ENCODE assay signal across 8 cellular contexts in genomic region chr10:43648392-43649148, GRCh38. TPM values are rescaled to one million over a fixed set of nuclear protein-coding genes. Genes with fewer than 3 reads are reported as not detected.
A peak's percentile ranks its signal among the peaks of the same experiment; 100 is the strongest.
DNase-seq lines count a peak whose midpoint lies in the region; ATAC-seq and TF ChIP-seq lines count a peak whose summit lies in the region.

A gene with protein sequence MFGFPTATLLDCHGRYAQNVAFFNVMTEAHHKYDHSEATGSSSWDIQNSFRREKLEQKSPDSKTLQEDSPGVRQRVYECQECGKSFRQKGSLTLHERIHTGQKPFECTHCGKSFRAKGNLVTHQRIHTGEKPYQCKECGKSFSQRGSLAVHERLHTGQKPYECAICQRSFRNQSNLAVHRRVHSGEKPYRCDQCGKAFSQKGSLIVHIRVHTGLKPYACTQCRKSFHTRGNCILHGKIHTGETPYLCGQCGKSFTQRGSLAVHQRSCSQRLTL (minus strand): TSS chr10:43648881. CDS start chr10:43646133, 2,748 bp downstream.

- DNase-seq in AG09319 (ENCODE audit: extremely low read depth, low read depth) = peak; percentile 65
- peak; percentile 11 to 82 for DNase-seq in NCI-H446 (lab: John Stamatoyannopoulos, UW)
- DNase-seq in activated CD4-positive, alpha-beta T cell treated with anti-CD3 and anti-CD28 coated beads, Interleukin-2, amount 10 ng/mL, durations not matched to agents 7 days and 5 days = peak; percentile 82
- peak; percentile 83 for DNase-seq in coronary artery (ENCODE audit: low spot score)
- DNase-seq in left lobe of liver (ENCODE audit: low spot score) = peak; percentile 91
- DNase-seq in stimulated activated CD4-positive, alpha-beta T cell treated with anti-CD3 and anti-CD28 coated beads, Interleukin-1b, Interleukin-23, amount 100 ng/mL, for 48 hours = peak; percentile 81

- ATAC-seq in GM18873 (IDR thresholded peaks at IDR 0.05; ENCODE audit: low FRiP score, unreplicated experiment) (peak; percentile 98), HG03108 (IDR thresholded peaks at IDR 0.05; ENCODE audit: unreplicated experiment) (peak; percentile 99), left lobe of liver (peak; percentile 98)

- TF ChIP-seq CTCF in AG09319 (IDR thresholded peaks at IDR 0.05; ENCODE audit: low read depth, low read length) (no peak), coronary artery (IDR thresholded peaks at IDR 0.05) (no peak)

- peak within 1 kb of the TSS; percentile 98 for H3K4me3 ChIP-seq in coronary artery

- H3K27me3 Mint-ChIP-seq in activated CD4-positive, alpha-beta T cell treated with anti-CD3 and anti-CD28 coated beads, Interleukin-2, amount 10 ng/mL, durations not matched to agents 7 days and 5 days = peaks cover 4% of the 10 kb centered on the region

- peak within 1 kb of the TSS; percentile 80 for H3K4me3 Mint-ChIP-seq in activated CD4-positive, alpha-beta T cell treated with anti-CD3 and anti-CD28 coated beads, Interleukin-2, amount 10 ng/mL, durations not matched to agents 7 days and 5 days

- POLR2A ChIA-PET in activated CD4-positive, alpha-beta T cell treated with anti-CD3 and anti-CD28 coated beads, Interleukin-2, amount 10 ng/mL, durations not matched to agents 7 days and 5 days (lab: Charles Lee) = interaction anchor here (0.6 kb wide), 1 partner anchor 238 kb away, joined by 3 read pairs; no protein-coding TSS in a partner anchor

- CTCF ChIA-PET in activated CD4-positive, alpha-beta T cell treated with anti-CD3 and anti-CD28 coated beads, Interleukin-2, amount 10 ng/mL, durations not matched to agents 7 days and 5 days (lab: Charles Lee) = interaction anchor here (1.1 to 2.3 kb wide), 3 partner anchors 12 to 42 kb away, joined by 3 to 8 read pairs (median 3); no protein-coding TSS in a partner anchor

- peak within 1 kb of the TSS; percentile 59 to 85 for H3K27ac ChIP-seq in coronary artery

- H3K27ac Mint-ChIP-seq in activated CD4-positive, alpha-beta T cell treated with anti-CD3 and anti-CD28 coated beads, Interleukin-2, amount 10 ng/mL, durations not matched to agents 7 days and 5 days = peak within 1 kb of the TSS; percentile 85

- peaks cover 23% of the 10 kb centered on the region for H3K4me1 Mint-ChIP-seq in activated CD4-positive, alpha-beta T cell treated with anti-CD3 and anti-CD28 coated beads, Interleukin-2, amount 10 ng/mL, durations not matched to agents 7 days and 5 days

- peaks cover 40% of the 10 kb centered on the region for H3K36me3 Mint-ChIP-seq in activated CD4-positive, alpha-beta T cell treated with anti-CD3 and anti-CD28 coated beads, Interleukin-2, amount 10 ng/mL, durations not matched to agents 7 days and 5 days (ENCODE audit: low read depth)

- H3K9me3 Mint-ChIP-seq in activated CD4-positive, alpha-beta T cell treated with anti-CD3 and anti-CD28 coated beads, Interleukin-2, amount 10 ng/mL, durations not matched to agents 7 days and 5 days = peaks cover 35% of the 10 kb centered on the region

RNA-seq across cellular contexts. Expression of the gene that starts here (rescaled TPM):
- total RNA-seq in activated CD4-positive, alpha-beta T cell treated with anti-CD3 and anti-CD28 coated beads, Interleukin-2, amount 10 ng/mL, durations not matched to agents 7 days and 5 days = 10 to 100 TPM; 18.0 to 19.0 TPM
- 14.6 TPM for total RNA-seq in left lobe of liver

Comparison
In these comparisons a context has a peak if more than half of its experiments do, and no peak if none do; other contexts are left out.
1. Peak in every context shown above with its lines: DNase-seq, ATAC-seq, H3K4me3 ChIP-seq and H3K27ac ChIP-seq.